17 cellular contexts compared by ENCODE assay signal in genomic region chr10:21402606-21403083, GRCh38.
DNase-seq lines count a peak whose midpoint lies in the region; ATAC-seq and TF ChIP-seq lines count a peak whose summit lies in the region.
"Had no signal": no experiment of that assay in that cellular context is flagged by ENCODE, and none has a peak within 500 bp of the region (broad histone marks: within the 10 kb centered on the region; RNA-seq: fewer than 3 reads in every experiment).

No MANE protein-coding gene starts in this region.

- H3K23ac ChIP-seq in IMR-90 (ENCODE audit: low read depth, low read length): no peak overlapping the region

- no peak overlapping the region for H3K4me3 Mint-ChIP-seq in naive thymus-derived CD4-positive, alpha-beta T cell
- H3K4me3 Mint-ChIP-seq: activated T-cell treated with anti-CD3 and anti-CD28 coated beads, Interleukin-2, amount 50 U/mL, for 4 hours; CD4-positive, CD25-positive, alpha-beta regulatory T cell; stimulated activated memory B cell treated with anti-CD40 and anti-IgM and Interleukin-4, amounts not matched to agents 10 μg/mL and 1 μg/mL and 100 μg/mL, for 72 hours; WTC11 had no signal

- H4K8ac ChIP-seq in IMR-90 (ENCODE audit: low read depth in 2 of 2, low read length in 2 of 2): peak overlapping the region in 1 of 2 experiments; percentile 6; a peak in 1 of 4 replicates

- no CpG with 5 or more reads among the region's 4 CpGs for WGBS in IMR-90 (ENCODE audit: extremely low coverage in 2 of 2, insufficient read length in 1 of 2), 2 experiments
- WGBS in mammary epithelial cell (ENCODE audit: low coverage, missing lambda C conversion rate): 22% methylated on average over 4 of the region's 4 CpGs

- H3K9ac ChIP-seq in IMR-90 (ENCODE audit: low read depth, low read length): no peak overlapping the region
- H3K9ac ChIP-seq in mammary epithelial cell (ENCODE audit: insufficient read depth, low read length): no peak overlapping the region

- H3K79me1 ChIP-seq in IMR-90 (ENCODE audit: low read depth in 1 of 2, low read length in 2 of 2): no peaks in the 10 kb centered on the region

- no peak for TF ChIP-seq RAD21 in IMR-90 (IDR thresholded peaks at IDR 0.05; ENCODE audit: low read length)

- H3K56ac ChIP-seq in IMR-90 (ENCODE audit: extremely low read depth, insufficient read depth, low read length): no peak overlapping the region

- H3K27ac Mint-ChIP-seq in naive thymus-derived CD4-positive, alpha-beta T cell: no peak overlapping the region
- H3K27ac Mint-ChIP-seq: CD4-positive, CD25-positive, alpha-beta regulatory T cell; stimulated activated memory B cell treated with anti-CD40 and anti-IgM and Interleukin-4, amounts not matched to agents 10 μg/mL and 1 μg/mL and 100 μg/mL, for 72 hours; WTC11 had no signal

- H3K4me2 ChIP-seq in IMR-90 (ENCODE audit: low read depth, low read length) (no peak overlapping the region; the same call in 1 of the 2 replicates), mammary epithelial cell (ENCODE audit: insufficient read depth, low read depth, low read length) (no peak overlapping the region)

- no peak for TF ChIP-seq POLR2A in IMR-90 (IDR thresholded peaks at IDR 0.05; ENCODE audit: low read depth, low read length)

- H2AK5ac ChIP-seq in IMR-90 (ENCODE audit: low read depth, low read length): 0 out of 2 replicates have a peak overlapping the region, but pooled peaks have one; percentile 4

- no peaks in the 10 kb centered on the region for H3K36me3 Mint-ChIP-seq in naive thymus-derived CD4-positive, alpha-beta T cell
- H3K36me3 Mint-ChIP-seq: CD4-positive, CD25-positive, alpha-beta regulatory T cell; stimulated activated memory B cell treated with anti-CD40 and anti-IgM and Interleukin-4, amounts not matched to agents 10 μg/mL and 1 μg/mL and 100 μg/mL, for 72 hours had no signal

- intact Hi-C loops in IMR-90 (cut with micrococcal nuclease) (no loop called here), mammary epithelial cell (cut with micrococcal nuclease) (no loop called here)
- intact Hi-C loops in naive thymus-derived CD4-positive, alpha-beta T cell (cut with micrococcal nuclease): no loop called here

- H3K9me1 ChIP-seq in IMR-90 (ENCODE audit: insufficient read depth, low read length): peaks cover 10% of the 10 kb centered on the region

- in situ Hi-C loops in IMR-90 (cut with MboI; ENCODE audit: low sequenced_read_pairs): no loop called here
- in situ Hi-C loops in mammary epithelial cell (cut with MboI; ENCODE audit: low sequenced_read_pairs in 2 of 2): no loop called here

- H2BK20ac ChIP-seq in IMR-90 (ENCODE audit: low read depth, low read length): peak overlapping the region; percentile 57; the same call in 1 of the 2 replicates

- POLR2A ChIA-PET in BJ (lab: Charles Lee): no interaction called here
- POLR2A ChIA-PET in IMR-90 (lab: Charles Lee; ENCODE audit: unreplicated experiment): no interaction called here
- POLR2A ChIA-PET in naive thymus-derived CD4-positive, alpha-beta T cell (lab: Charles Lee): no interaction called here

- H3K4me1 ChIP-seq in IMR-90 (ENCODE audit: control insufficient read depth, insufficient read depth, low read length) (peaks cover 17% of the 10 kb centered on the region), mammary epithelial cell (ENCODE audit: insufficient read depth, low read length) (peaks cover 36% of the 10 kb centered on the region)
- H3K4me1 ChIP-seq in naive thymus-derived CD4-positive, alpha-beta T cell (ENCODE audit: control insufficient read depth in 2 of 2, insufficient read depth in 2 of 2, low read length in 2 of 2): peaks cover 0 to 8% of the 10 kb centered on the region in 2 donors

- DNase-seq in BJ (ENCODE audit: low read depth) (peak; percentile 41), IMR-90 (peak; percentile 49), mammary epithelial cell (peak; percentile 18), left kidney (ENCODE audit: low read depth, low spot score) (peak; percentile 24), activated gamma-delta T cell (lab: John Stamatoyannopoulos, UW) (no peak)
- DNase-seq in naive thymus-derived CD4-positive, alpha-beta T cell: no peak
- DNase-seq: activated T-cell treated with anti-CD3 and anti-CD28 coated beads, Interleukin-2, amount 50 U/mL, for 4 hours; CD4-positive, CD25-positive, alpha-beta regulatory T cell; esophagus squamous epithelium; H7; KG1; SHP77 treated with DMSO at 0.1 percent for 48 hours had no signal

- H3K4me3 ChIP-seq in BJ (ENCODE audit: low read depth, low read length) (no peak overlapping the region), IMR-90 (ENCODE audit: insufficient read depth, low read depth, low read length) (no peak overlapping the region), mammary epithelial cell (replicated peaks in 1 of 3; ENCODE audit: insufficient read depth in 1 of 3, low read depth in 2 of 3, low read length in 3 of 3) (no peak overlapping the region)
- no peak overlapping the region for H3K4me3 ChIP-seq in naive thymus-derived CD4-positive, alpha-beta T cell (ENCODE audit: low read length)
- H3K4me3 ChIP-seq: cardiac muscle cell, esophagus squamous epithelium had no signal

- H3K4ac ChIP-seq in IMR-90 (ENCODE audit: low read depth, low read length): peak overlapping the region; percentile 33; the same call in 1 of the 2 replicates

- H2BK120ac ChIP-seq in IMR-90 (ENCODE audit: low read depth, low read length): no peak overlapping the region

- dilution Hi-C loops in IMR-90 (cut with HindIII; ENCODE audit: low sequenced_read_pairs, unreplicated experiment) (no loop called here), mammary epithelial cell (cut with HindIII; ENCODE audit: low sequenced_read_pairs) (loop anchor here (5.0 kb wide), 1 partner anchor 60 kb away; no protein-coding TSS in a partner anchor)

- H3K27ac ChIP-seq in IMR-90 (ENCODE audit: insufficient read depth, low read length) (no peak overlapping the region), mammary epithelial cell (ENCODE audit: insufficient read depth, low read depth, low read length) (no peak overlapping the region)
- no peak overlapping the region for H3K27ac ChIP-seq in naive thymus-derived CD4-positive, alpha-beta T cell (ENCODE audit: low read depth, low read length)
- H3K27ac ChIP-seq: cardiac muscle cell had no signal

- ATAC-seq in IMR-90 (ENCODE audit: low read depth): no peak
- no peak for ATAC-seq in GM18861 (IDR thresholded peaks at IDR 0.05; ENCODE audit: unreplicated experiment)
- ATAC-seq in naive thymus-derived CD4-positive, alpha-beta T cell: no peak
- no peak for ATAC-seq in HG02938 (IDR thresholded peaks at IDR 0.05; ENCODE audit: unreplicated experiment)
- ATAC-seq: activated T-cell treated with anti-CD3 and anti-CD28 coated beads, Interleukin-2, amount 50 U/mL, for 4 hours; stimulated activated memory B cell treated with anti-CD40 and anti-IgM and Interleukin-4, amounts not matched to agents 10 μg/mL and 1 μg/mL and 100 μg/mL, for 72 hours; WTC11 had no signal

- H3K79me2 ChIP-seq in mammary epithelial cell (ENCODE audit: insufficient read depth, low read length): no peaks in the 10 kb centered on the region

- H3K4me1 Mint-ChIP-seq in naive thymus-derived CD4-positive, alpha-beta T cell: peaks cover 6 to 14% (median 12%) of the 10 kb centered on the region in 7 donors
- H3K4me1 Mint-ChIP-seq: stimulated activated memory B cell treated with anti-CD40 and anti-IgM and Interleukin-4, amounts not matched to agents 10 μg/mL and 1 μg/mL and 100 μg/mL, for 72 hours had no signal

- H2AK9ac ChIP-seq in IMR-90 (replicated peaks; ENCODE audit: low read depth, low read length, poor library complexity): peak overlapping the region; percentile 42

- no peak overlapping the region; the same call in 1 of the 2 replicates for H3K14ac ChIP-seq in IMR-90 (replicated peaks; ENCODE audit: low read depth, low read length)

- H3K27me3 Mint-ChIP-seq in naive thymus-derived CD4-positive, alpha-beta T cell: peaks cover 0 to 6% (median 0%) of the 10 kb centered on the region in 5 donors
- H3K27me3 Mint-ChIP-seq: CD4-positive, CD25-positive, alpha-beta regulatory T cell had no signal

- no peak overlapping the region for H2BK5ac ChIP-seq in IMR-90 (ENCODE audit: low read depth, low read length, poor library complexity, severe bottlenecking)

- BruUV-seq in IMR-90 (replicated peaks; lab: Mats Ljungman, UMichigan) (no TSS peak), mammary epithelial cell (replicated peaks; lab: Mats Ljungman, UMichigan) (no TSS peak)

- H4K5ac ChIP-seq in IMR-90 (ENCODE audit: low read depth, low read length): peak overlapping the region; percentile 22; the same call in 1 of the 2 replicates

- H4K91ac ChIP-seq in IMR-90 (ENCODE audit: insufficient read depth, low read depth, low read length): peak overlapping the region; percentile 21; the same call in 1 of the 2 replicates

- H3K18ac ChIP-seq in IMR-90 (ENCODE audit: low read depth, low read length): no peak overlapping the region

- CTCF ChIA-PET in BJ (lab: Yijun Ruan, JAX): no interaction called here
- CTCF ChIA-PET in IMR-90 (lab: Yijun Ruan, JAX): no interaction called here
- CTCF ChIA-PET in mammary epithelial cell (lab: Charles Lee; ENCODE audit: low non-redundant PET): no interaction called here
- CTCF ChIA-PET in naive thymus-derived CD4-positive, alpha-beta T cell (lab: Charles Lee): no interaction called here

- H3K9me3 ChIP-seq in IMR-90 (ENCODE audit: control insufficient read depth, insufficient read depth, low read length) (no peaks in the 10 kb centered on the region), mammary epithelial cell (replicated peaks; ENCODE audit: insufficient read depth, low read length) (no peaks in the 10 kb centered on the region)
- H3K9me3 ChIP-seq in naive thymus-derived CD4-positive, alpha-beta T cell (ENCODE audit: control insufficient read depth in 2 of 3, low read length in 3 of 3): no peaks in the 10 kb centered on the region
- H3K9me3 ChIP-seq: esophagus squamous epithelium had no signal

- H3K27me3 ChIP-seq in BJ (ENCODE audit: control insufficient read depth, insufficient read depth, low read length) (no peaks in the 10 kb centered on the region), IMR-90 (ENCODE audit: control insufficient read depth, insufficient read depth, low read length) (no peaks in the 10 kb centered on the region), mammary epithelial cell (ENCODE audit: insufficient read depth, low read length) (no peaks in the 10 kb centered on the region)
- no peaks in the 10 kb centered on the region for H3K27me3 ChIP-seq in naive thymus-derived CD4-positive, alpha-beta T cell (ENCODE audit: control insufficient read depth in 2 of 2, insufficient read depth in 2 of 2, low read length in 2 of 2)
- H3K27me3 ChIP-seq: cardiac muscle cell, esophagus squamous epithelium had no signal

- H3K36me3 ChIP-seq in BJ (ENCODE audit: control insufficient read depth, insufficient read depth, low read length): no peaks in the 10 kb centered on the region
- H3K36me3 ChIP-seq in IMR-90 (ENCODE audit: control insufficient read depth, insufficient read depth, low read length): no peaks in the 10 kb centered on the region
- H3K36me3 ChIP-seq in mammary epithelial cell (ENCODE audit: insufficient read depth, low read length): no peaks in the 10 kb centered on the region
- no peaks in the 10 kb centered on the region for H3K36me3 ChIP-seq in naive thymus-derived CD4-positive, alpha-beta T cell (ENCODE audit: control insufficient read depth in 2 of 3, insufficient read depth in 3 of 3, low read length in 3 of 3)
- H3K36me3 ChIP-seq: cardiac muscle cell, esophagus squamous epithelium had no signal

- H2AFZ ChIP-seq in IMR-90 (replicated peaks; ENCODE audit: low read length, poor library complexity): peak overlapping the region; percentile 57
- H2AFZ ChIP-seq in mammary epithelial cell (ENCODE audit: low read depth, low read length): peak overlapping the region; percentile 72

- peaks cover 0 to 4% (median 0%) of the 10 kb centered on the region in 11 donors for H3K9me3 Mint-ChIP-seq in naive thymus-derived CD4-positive, alpha-beta T cell
- H3K9me3 Mint-ChIP-seq: activated T-cell treated with anti-CD3 and anti-CD28 coated beads, Interleukin-2, amount 50 U/mL, for 4 hours had no signal

- TF ChIP-seq CTCF in BJ (IDR thresholded peaks at IDR 0.05; ENCODE audit: insufficient read depth, low read depth, low read length) (no peak), IMR-90 (conservative IDR thresholded peaks at IDR 0.05; ENCODE audit: low read depth, low read length) (no peak), mammary epithelial cell (conservative IDR thresholded peaks at IDR 0.05 in 1 of 2, IDR thresholded peaks at IDR 0.05 in 1 of 2; ENCODE audit: extremely low read depth in 1 of 2, insufficient read depth in 1 of 2, low read depth in 1 of 2, low read length in 2 of 2) (no peak)

- 0 out of 3 replicates have a peak overlapping the region, but pooled peaks have one; percentile 34 for H2BK15ac ChIP-seq in IMR-90 (ENCODE audit: low read depth, low read length)

- H4K20me1 ChIP-seq in IMR-90 (ENCODE audit: insufficient read depth, low read length) (no peaks in the 10 kb centered on the region), mammary epithelial cell (ENCODE audit: insufficient read depth, low read length) (no peaks in the 10 kb centered on the region)

Comparison
In these comparisons a context has a peak if more than half of its experiments do, and no peak if none do; other contexts are left out.
1. DNase-seq: peak in BJ (single experiment), IMR-90 (single experiment), mammary epithelial cell (single experiment) and left kidney (single experiment); none in naive thymus-derived CD4-positive, alpha-beta T cell (0 of 9) and activated gamma-delta T cell (single experiment).